16 cellular contexts compared by ENCODE assay signal in the genomic region with DNA sequence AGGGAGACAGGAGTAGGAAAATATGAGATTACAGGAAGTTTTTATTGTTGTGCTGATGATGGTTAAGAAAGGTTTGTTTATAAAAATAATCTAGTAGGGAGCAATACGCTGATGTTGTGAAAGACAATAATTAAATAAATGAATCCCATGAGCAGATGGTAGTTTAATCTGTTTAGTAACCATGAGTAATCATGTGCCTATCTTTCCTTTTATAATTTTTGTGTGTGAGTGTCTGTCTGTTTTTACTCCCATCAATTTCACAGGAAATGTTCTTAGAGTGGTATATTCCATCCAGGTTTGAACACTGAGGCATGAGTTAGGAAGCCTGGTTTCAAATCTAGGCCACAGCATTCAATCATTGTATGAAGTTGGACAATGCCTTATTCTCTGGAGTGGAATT.
DNase-seq lines count a peak whose midpoint lies in the region; ATAC-seq and TF ChIP-seq lines count a peak whose summit lies in the region.
"Had no signal": no experiment of that assay in that cellular context is flagged by ENCODE, and none has a peak within 500 bp of the region (broad histone marks: within the 10 kb centered on the region; RNA-seq: fewer than 3 reads in every experiment).

No MANE protein-coding gene starts in this region.

- no peak for TF ChIP-seq CTCF in BE2C (IDR thresholded peaks at IDR 0.05; ENCODE audit: low read depth, low read length)

- H3K36me3 ChIP-seq in BE2C: peaks cover 2% of the 10 kb centered on the region; the same call in 1 of the 2 replicates
- H3K36me3 ChIP-seq: BLaER1 had no signal

- H3K9me3 ChIP-seq in BE2C: no peaks in the 10 kb centered on the region
- H3K9me3 ChIP-seq: BLaER1 had no signal

- no peaks in the 10 kb centered on the region for H3K27me3 ChIP-seq in BE2C
- H3K27me3 ChIP-seq: BLaER1 had no signal

- peaks cover 36% of the 10 kb centered on the region for H3K4me1 ChIP-seq in BE2C
- H3K4me1 ChIP-seq: BLaER1 had no signal

- DNase-seq in NCI-H446 treated with DMSO at 0.1 percent for 48 hours (lab: John Stamatoyannopoulos, UW): peak; percentile 48
- DNase-seq in NCI-H446 (lab: John Stamatoyannopoulos, UW): no peak
- DNase-seq in BE2C: peak; percentile 15
- DNase-seq in NCI-H82 (lab: John Stamatoyannopoulos, UW): peak; percentile 62
- DNase-seq in cerebellum (ENCODE audit: low spot score): peak; percentile 21
- no peak for DNase-seq in DMS79 (lab: John Stamatoyannopoulos, UW)
- no peak for DNase-seq in iPS-NIHi11 (ENCODE audit: low spot score)
- DNase-seq: AML-193; CD4-positive, alpha-beta memory T cell; DMS79 treated with DMSO at 0.1 percent for 48 hours; HFFc6 had no signal

- no peak for ATAC-seq in GM19395 (IDR thresholded peaks at IDR 0.05; ENCODE audit: unreplicated experiment)
- ATAC-seq: GM12878, GM23338, HCT116 had no signal

- 0 out of 2 replicates have a peak overlapping the region, but pooled peaks have one; percentile 3 for H3K4me3 ChIP-seq in BE2C (ENCODE audit: low read depth, low read length)
- H3K4me3 ChIP-seq: BLaER1, GM12878, GM23338 had no signal

Comparison
In these comparisons a context has a peak if more than half of its experiments do, and no peak if none do; other contexts are left out.
1. DNase-seq: peak in NCI-H446 treated with DMSO at 0.1 percent for 48 hours (single experiment), BE2C (single experiment), NCI-H82 (single experiment) and cerebellum (single experiment); none in NCI-H446 (0 of 2), DMS79 (single experiment) and iPS-NIHi11 (single experiment).